In genomic region chr10:6153845-6154244, GRCh38 we compare ENCODE assay signal across 21 cellular contexts.
"Had no signal": no experiment of that assay in that cellular context is flagged by ENCODE, and none has a peak within 500 bp of the region (broad histone marks: within the 10 kb centered on the region; RNA-seq: fewer than 3 reads in every experiment).

No MANE protein-coding gene starts in this region.

- H3K4me3 ChIP-seq: breast epithelium, coronary artery, pancreas, psoas muscle, right atrium auricular region, tibial artery had no signal

- H3K9me3 ChIP-seq: breast epithelium, pancreas, psoas muscle, right atrium auricular region, tibial artery had no signal

- H3K27me3 ChIP-seq: breast epithelium, pancreas, right atrium auricular region, tibial artery had no signal

- H3K27ac ChIP-seq: coronary artery, pancreas, psoas muscle, right atrium auricular region, tibial artery, WERI-Rb-1 had no signal

- H3K36me3 Mint-ChIP-seq: natural killer cell treated with Interleukin-12 subunit alpha and Interleukin-12 subunit beta and Interleukin-15 and Interleukin-18, amount 100 ng/mL, for 72 hours had no signal

- DNase-seq: activated CD4-positive, CD25-positive, alpha-beta regulatory T cell treated with anti-CD3 and anti-CD28 coated beads, Interleukin-2, amount 50 U/mL, for 72 hours; activated CD8-positive, alpha-beta memory T cell treated with anti-CD3 and anti-CD28 coated beads, Interleukin-2, amount 50 U/mL, for 4 hours; activated naive CD4-positive, alpha-beta T cell treated with Interleukin-2 at 50 U/mL for 16 hours; activated naive CD8-positive, alpha-beta T cell treated with anti-CD3 and anti-CD28 coated beads for 36 hours; activated T-cell treated with anti-CD3 and anti-CD28 coated beads, Interleukin-2, amount 50 U/mL, for 24 hours; cerebellar nuclear complex; kidney; mammary epithelial cell; midbrain; psoas muscle; stimulated activated CD4-positive, alpha-beta T cell treated with anti-CD3 and anti-CD28 coated beads, Interleukin-4, amount 100 ng/mL, for 24 hours; stimulated activated naive CD4-positive, alpha-beta T cell treated with Interleukin-2 at 50 U/mL for 16 hours; T-cell; tibial artery; WERI-Rb-1 had no signal

- ATAC-seq: natural killer cell treated with Interleukin-12 subunit alpha and Interleukin-12 subunit beta and Interleukin-15 and Interleukin-18, amount 100 ng/mL, for 72 hours; pancreas; psoas muscle; T-cell had no signal

- H3K27me3 Mint-ChIP-seq: activated naive CD8-positive, alpha-beta T cell treated with anti-CD3 and anti-CD28 coated beads for 36 hours; activated T-cell treated with anti-CD3 and anti-CD28 coated beads, Interleukin-2, amount 50 U/mL, for 24 hours; natural killer cell treated with Interleukin-12 subunit alpha and Interleukin-12 subunit beta and Interleukin-15 and Interleukin-18, amount 100 ng/mL, for 72 hours; T-cell had no signal

- H3K4me3 Mint-ChIP-seq: activated naive CD8-positive, alpha-beta T cell treated with anti-CD3 and anti-CD28 coated beads for 36 hours; activated T-cell treated with anti-CD3 and anti-CD28 coated beads, Interleukin-2, amount 50 U/mL, for 24 hours; natural killer cell treated with Interleukin-12 subunit alpha and Interleukin-12 subunit beta and Interleukin-15 and Interleukin-18, amount 100 ng/mL, for 72 hours; T-cell had no signal

- H3K36me3 ChIP-seq: breast epithelium, pancreas, right atrium auricular region, tibial artery, WERI-Rb-1 had no signal

- H3K4me1 ChIP-seq: breast epithelium, pancreas had no signal

- H3K27ac Mint-ChIP-seq: activated naive CD8-positive, alpha-beta T cell treated with anti-CD3 and anti-CD28 coated beads for 36 hours; activated T-helper 2 cell treated with anti-CD3 and anti-CD28 coated beads, Interferon-gamma antibody, Interleukin-2, Interleukin-4, amounts not matched to agents 10 μg/mL and 5 μg/mL and 100 μg/mL, durations not matched to agents 14 hours and 24 hours and 36 hours; T-cell had no signal

- H3K9me3 Mint-ChIP-seq: activated naive CD8-positive, alpha-beta T cell treated with anti-CD3 and anti-CD28 coated beads for 36 hours; activated T-cell treated with anti-CD3 and anti-CD28 coated beads, Interleukin-2, amount 50 U/mL, for 24 hours; activated T-helper 2 cell treated with anti-CD3 and anti-CD28 coated beads, Interferon-gamma antibody, Interleukin-2, Interleukin-4, amounts not matched to agents 10 μg/mL and 5 μg/mL and 100 μg/mL, durations not matched to agents 14 hours and 24 hours and 36 hours; natural killer cell treated with Interleukin-12 subunit alpha and Interleukin-12 subunit beta and Interleukin-15 and Interleukin-18, amount 100 ng/mL, for 72 hours; T-cell had no signal
